In the genomic region with DNA sequence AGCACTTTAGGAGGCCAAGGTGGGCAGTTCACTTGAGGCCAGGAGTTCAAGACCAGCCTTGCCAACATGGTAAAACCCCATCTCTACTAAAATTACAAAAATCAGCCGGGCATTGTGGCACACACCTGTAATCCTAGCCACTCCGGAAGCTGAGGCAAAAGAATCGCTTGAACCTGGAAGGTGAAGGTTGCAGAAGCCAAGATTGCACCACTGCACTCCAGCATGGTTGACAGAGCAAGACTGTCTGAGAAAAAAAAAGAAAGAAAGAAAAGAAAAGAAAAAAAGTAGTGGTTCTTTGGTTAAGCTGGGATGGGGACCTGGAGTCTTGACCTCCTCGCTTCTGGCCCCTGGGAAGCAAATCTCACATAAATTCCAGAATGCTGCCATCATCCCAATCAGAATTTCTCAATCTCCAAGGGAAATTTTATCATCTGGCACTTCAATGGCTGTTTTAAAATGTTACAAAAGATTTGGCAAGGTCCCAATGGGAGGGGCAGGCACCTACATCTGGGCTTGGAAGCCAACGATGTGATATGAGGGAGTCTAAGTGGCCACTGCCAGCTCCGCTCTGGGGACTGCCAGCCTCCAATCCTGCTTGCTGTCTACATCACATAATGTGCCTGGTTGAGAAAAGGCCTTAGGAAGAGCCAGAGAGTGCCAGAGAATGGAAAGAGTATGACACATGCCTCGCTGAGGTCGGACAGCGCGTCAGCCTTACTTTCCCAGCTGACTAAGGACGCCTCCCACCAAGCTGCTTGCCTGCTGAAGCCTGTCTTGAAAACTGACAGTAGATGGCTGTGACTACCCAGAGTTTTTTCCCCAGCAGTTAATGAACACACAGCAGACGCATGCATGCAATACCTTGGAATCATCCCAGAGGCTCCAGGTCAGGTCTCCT, we compare ENCODE assay signal across 8 cellular contexts. TPM values are rescaled to one million over a fixed set of nuclear protein-coding genes. Genes with fewer than 3 reads are reported as not detected.
DNase-seq lines count a peak whose midpoint lies in the region; ATAC-seq and TF ChIP-seq lines count a peak whose summit lies in the region.

No MANE protein-coding gene starts in this region.

- H3K27ac ChIP-seq in fibroblast of lung (ENCODE audit: insufficient read depth, low read length): peak overlapping the region; percentile 84

- H3K79me2 ChIP-seq in fibroblast of lung (ENCODE audit: control insufficient read depth, insufficient read depth, low read length): no peaks in the 10 kb centered on the region

- H2AFZ ChIP-seq in fibroblast of lung (ENCODE audit: low read length): peak overlapping the region; percentile 4

- H3K27me3 Mint-ChIP-seq in osteocyte (ENCODE audit: unreplicated experiment): no peaks in the 10 kb centered on the region

- H3K9ac ChIP-seq in fibroblast of lung (ENCODE audit: insufficient read depth, low read length): no peak overlapping the region

- H3K4me2 ChIP-seq in fibroblast of lung (ENCODE audit: extremely low read depth, insufficient read depth, low read length): peak overlapping the region; percentile 55

- no peaks in the 10 kb centered on the region for H3K27me3 ChIP-seq in fibroblast of lung (ENCODE audit: control insufficient read depth, insufficient read depth, low read length)

- H3K36me3 Mint-ChIP-seq in osteocyte (ENCODE audit: unreplicated experiment): peaks cover 2% of the 10 kb centered on the region

- peak; percentile 57 for DNase-seq in Ammon's horn (ENCODE audit: low spot score)
- DNase-seq in NCI-H345 (lab: John Stamatoyannopoulos, UW): peak; percentile 52
- peak; percentile 98 for DNase-seq in fibroblast of lung (ENCODE audit: low read depth in 2 of 2)
- DNase-seq in osteocyte (ENCODE audit: extremely low spot score, unreplicated experiment): peak; percentile 84
- DNase-seq in T-helper 2 cell: no peak
- DNase-seq in NCI-H2107 treated with DMSO at 0.1 percent for 48 hours (lab: John Stamatoyannopoulos, UW; ENCODE audit: unreplicated experiment): no peak

- ATAC-seq in GM19463 (IDR thresholded peaks at IDR 0.05; ENCODE audit: unreplicated experiment) (no peak), HG03108 (IDR thresholded peaks at IDR 0.05; ENCODE audit: unreplicated experiment) (no peak)

- peaks cover 14% of the 10 kb centered on the region for H3K4me1 ChIP-seq in fibroblast of lung (ENCODE audit: control insufficient read depth, extremely low read depth, insufficient read depth, low read length)

- peaks cover 58% of the 10 kb centered on the region for H3K4me1 Mint-ChIP-seq in osteocyte (ENCODE audit: unreplicated experiment)

- peak overlapping the region; percentile 95 for H3K27ac Mint-ChIP-seq in osteocyte (ENCODE audit: unreplicated experiment)

- no peaks in the 10 kb centered on the region for H3K9me3 Mint-ChIP-seq in osteocyte (ENCODE audit: unreplicated experiment)

- no peaks in the 10 kb centered on the region for H3K36me3 ChIP-seq in fibroblast of lung (ENCODE audit: control insufficient read depth, insufficient read depth, low read length)

- H3K4me3 ChIP-seq in fibroblast of lung (replicated peaks in 1 of 4; ENCODE audit: control extremely low read depth in 1 of 4, insufficient read depth in 1 of 4, low read depth in 3 of 4, low read length in 4 of 4): peak overlapping the region in 1 of 4 experiments; percentile 17

- no peaks in the 10 kb centered on the region for H3K9me3 ChIP-seq in fibroblast of lung (ENCODE audit: control insufficient read depth, insufficient read depth, low read depth, low read length)

- no peak for TF ChIP-seq CTCF in fibroblast of lung (conservative IDR thresholded peaks at IDR 0.05 in 1 of 2, IDR thresholded peaks at IDR 0.05 in 1 of 2; ENCODE audit: low read depth in 1 of 2, low read length in 2 of 2)
- TF ChIP-seq CTCF in osteocyte (IDR thresholded peaks at IDR 0.05): no peak

- no peaks in the 10 kb centered on the region for H4K20me1 ChIP-seq in fibroblast of lung (ENCODE audit: control insufficient read depth, extremely low read depth, insufficient read depth, low read length)

- peak overlapping the region; percentile 46 for H3K4me3 Mint-ChIP-seq in osteocyte (ENCODE audit: unreplicated experiment)

RNA-seq across cellular contexts. Expression of gene SRP9, which starts 42.1 kb away (rescaled TPM):
- total RNA-seq in fibroblast of lung (159 and 202 TPM in 2 replicates), osteocyte (213 and 221 TPM in 2 replicates)
- 442 and 452 TPM in 2 replicates for polyA plus RNA-seq in fibroblast of lung
- polyA plus RNA-seq in fibroblast of lung (2012): 264 and 270 TPM in 2 replicates
- polyA minus RNA-seq in fibroblast of lung (ENCODE audit: low replicate concordance): 45.2 and 91.4 TPM in 2 replicates

Comparison
In these comparisons a context has a peak if more than half of its experiments do, and no peak if none do; other contexts are left out.
1. DNase-seq: peak in Ammon's horn (single experiment), NCI-H345 (single experiment), fibroblast of lung (2 of 2) and osteocyte (single experiment); none in T-helper 2 cell (0 of 5) and NCI-H2107 treated with DMSO at 0.1 percent for 48 hours (single experiment).